ENCODE assay signal across 5 cellular contexts in the genomic region with DNA sequence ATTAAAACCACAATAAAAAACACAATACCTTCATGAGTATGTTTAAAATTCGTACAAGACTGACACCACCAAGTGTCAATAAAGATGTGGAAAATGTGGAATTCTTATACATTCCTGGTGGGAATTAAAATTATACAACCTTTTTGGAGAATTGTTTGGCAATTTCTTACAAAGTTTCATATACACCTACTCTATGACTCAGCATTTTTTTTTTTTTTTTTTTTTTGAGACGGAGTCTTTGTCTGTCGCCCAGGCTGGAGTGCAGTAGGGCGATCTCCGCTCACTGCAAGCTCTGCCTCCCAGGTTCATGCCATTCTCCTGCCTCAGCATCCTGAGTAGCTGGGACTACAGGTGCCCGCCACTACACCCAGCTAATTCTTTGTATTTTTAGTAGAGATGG.
DNase-seq lines count a peak whose midpoint lies in the region; ATAC-seq, FAIRE-seq and TF ChIP-seq lines count a peak whose summit lies in the region.
"Not testable (repeated sequence)": the region's sequence is repeated elsewhere in the genome, so short reads cannot be mapped to it uniquely, and the experiment has no call there.

No MANE protein-coding gene starts in this region.

- H3K27ac Mint-ChIP-seq in GM23338 (peak overlapping the region; percentile 89; the same call in 1 of the 2 replicates), osteocyte (ENCODE audit: unreplicated experiment) (peak overlapping the region; percentile 47)

- not testable (repeated sequence) for H3K14ac ChIP-seq in H1 (ENCODE audit: insufficient read length)

- H2BK15ac ChIP-seq in H1 (ENCODE audit: low read length) = not testable (repeated sequence)

- not testable (repeated sequence) for FAIRE-seq in A549 (lab: Jason Lieb, UNC); H1 (lab: Jason Lieb, UNC)

- not testable (repeated sequence) for H3K9me3 ChIP-seq in A549; PC-9 (ENCODE audit: insufficient read depth, low read depth); H1 (ENCODE audit: insufficient read depth in 2 of 2, low read depth in 1 of 2, low read length in 1 of 2)

- not testable (repeated sequence) for H2AFZ ChIP-seq in GM23338; H1 (ENCODE audit: low read length)
- 0 out of 2 replicates have a peak overlapping the region, but pooled peaks have one; percentile 4 for H2AFZ ChIP-seq in PC-9

- ATAC-seq in A549, GM23338: not testable (repeated sequence)

- H3K4me1 ChIP-seq in A549; GM23338 (ENCODE audit: insufficient read depth); PC-9 (replicated peaks; ENCODE audit: insufficient read depth); H1 (replicated peaks in 1 of 4; ENCODE audit: control insufficient read depth in 3 of 4, insufficient read depth in 4 of 4, low read length in 3 of 4): not testable (repeated sequence)

- not testable (repeated sequence) for H4K5ac ChIP-seq in H1 (ENCODE audit: insufficient read length, low read depth, low read length)

- not testable (repeated sequence) for H3K56ac ChIP-seq in H1 (replicated peaks; ENCODE audit: insufficient read length, low read depth, low read length)

- not testable (repeated sequence) for H3K27me3 Mint-ChIP-seq in GM23338 (ENCODE audit: insufficient read depth, low read depth, poor library complexity); osteocyte (ENCODE audit: unreplicated experiment)

- H4K20me1 ChIP-seq in GM23338 (replicated peaks; ENCODE audit: insufficient read depth); PC-9 (ENCODE audit: insufficient read depth); H1 (replicated peaks in 1 of 2; ENCODE audit: control insufficient read depth in 1 of 2, insufficient read depth in 2 of 2, low read length in 2 of 2): not testable (repeated sequence)

- H3K27me3 ChIP-seq in GM23338 (ENCODE audit: insufficient read depth); PC-9 (ENCODE audit: insufficient read depth, low read depth); H1 (replicated peaks in 1 of 4; ENCODE audit: control insufficient read depth in 3 of 4, extremely low read depth in 1 of 4, insufficient read depth in 3 of 4, low read length in 3 of 4): not testable (repeated sequence)

- not testable (repeated sequence) for H3K36me3 Mint-ChIP-seq in GM23338 (ENCODE audit: low read depth); osteocyte (ENCODE audit: unreplicated experiment)

- not testable (repeated sequence) for H4K91ac ChIP-seq in H1 (replicated peaks; ENCODE audit: insufficient read length, low read length)

- H3K79me1 ChIP-seq in H1 (ENCODE audit: low read depth, low read length) = not testable (repeated sequence)

- H3K9me2 ChIP-seq in GM23338 (ENCODE audit: insufficient read depth); PC-9 (ENCODE audit: insufficient read depth): not testable (repeated sequence)

- not testable (repeated sequence) for H3K4me3 ChIP-seq in A549; GM23338; PC-9; H1 (ENCODE audit: extremely low read depth in 1 of 4, insufficient read depth in 2 of 4, low read depth in 3 of 4, low read length in 4 of 4)

- 81% methylated on average over 6 of the region's 6 CpGs for WGBS in A549 (ENCODE audit: missing lambda C conversion rate)
- 83% methylated on average over 6 of the region's 6 CpGs; no CpG with 5 or more reads in 1 of the 2 experiments for WGBS in H1 (ENCODE audit: extremely low coverage in 1 of 2, insufficient coverage in 1 of 2, insufficient read length in 1 of 2, insufficient replicate concordance in 2 of 2, low coverage in 1 of 2, low lambda C conversion rate in 2 of 2, missing lambda C conversion rate in 1 of 2), 2 experiments

- H3K18ac ChIP-seq in H1 (ENCODE audit: extremely low read depth, low read length) = not testable (repeated sequence)

- not testable (repeated sequence) for H3K23me2 ChIP-seq in H1 (ENCODE audit: low read depth, low read length)

- H2BK20ac ChIP-seq in H1 (ENCODE audit: low read length) = not testable (repeated sequence)

- BruUV-seq in PC-9 (replicated peaks; lab: Mats Ljungman, UMichigan) = not testable (repeated sequence)

- H3K36me3 ChIP-seq in GM23338 (ENCODE audit: insufficient read depth); PC-9 (ENCODE audit: low read depth); H1 (ENCODE audit: control insufficient read depth in 2 of 4, insufficient read depth in 4 of 4, low read length in 3 of 4): not testable (repeated sequence)

- DNase-seq in A549 (ENCODE audit: low read depth in 1 of 2, low spot score in 1 of 2); GM23338 (ENCODE audit: low spot score); PC-9; H1 (ENCODE audit: low read depth in 1 of 2, low spot score in 2 of 2); osteocyte (ENCODE audit: extremely low spot score, unreplicated experiment): not testable (repeated sequence)

- not testable (repeated sequence) for H2AK5ac ChIP-seq in H1 (ENCODE audit: low read depth, low read length)

- not testable (repeated sequence) for H4K8ac ChIP-seq in H1 (ENCODE audit: extremely low read depth, insufficient read depth, low read length)

- not testable (repeated sequence) for H3K4me3 Mint-ChIP-seq in GM23338; osteocyte (ENCODE audit: unreplicated experiment)

- TF ChIP-seq POLR2A in A549 (IDR thresholded peaks at IDR 0.05; ENCODE audit: low read length); H1 (IDR thresholded peaks at IDR 0.05; ENCODE audit: control extremely low read depth in 1 of 2, low read depth in 2 of 2, low read length in 2 of 2): not testable (repeated sequence)

- H3K4me2 ChIP-seq in A549; GM23338; PC-9; H1 (ENCODE audit: insufficient read depth in 1 of 2, low read depth in 2 of 2, low read length in 2 of 2): not testable (repeated sequence)

- not testable (repeated sequence) for H3K23ac ChIP-seq in H1 (ENCODE audit: insufficient read length)

- CTCF ChIA-PET in A549 (lab: Yijun Ruan, JAX); PC-9 (lab: Charles Lee); H1 (lab: Charles Lee; ENCODE audit: partially characterized antibody): not testable (repeated sequence)

- not testable (repeated sequence) for H3K79me2 ChIP-seq in GM23338 (replicated peaks; ENCODE audit: insufficient read depth); PC-9 (ENCODE audit: low read depth); H1 (ENCODE audit: control insufficient read depth in 1 of 2, insufficient read depth in 2 of 2, low read length in 2 of 2)

- not testable (repeated sequence) for H3K9ac ChIP-seq in H1 (replicated peaks in 1 of 4; ENCODE audit: extremely low read depth in 1 of 4, low read depth in 3 of 4, low read length in 3 of 4)

- intact Hi-C loops in PC-9 (cut with micrococcal nuclease; ENCODE audit: unreplicated experiment) = not testable (repeated sequence)

- POLR2A ChIA-PET in A549 (lab: Yijun Ruan, JAX); PC-9 (lab: Charles Lee; ENCODE audit: unreplicated experiment): not testable (repeated sequence)
- POLR2A ChIA-PET in H1 (lab: Charles Lee; ENCODE audit: partially characterized antibody) = interaction anchor here (0.6 kb wide), 1 partner anchor 197 kb away, joined by 4 read pairs; no protein-coding TSS in a partner anchor

- not testable (repeated sequence) for TF ChIP-seq EP300 in A549 (IDR thresholded peaks at IDR 0.05); H1 (IDR thresholded peaks at IDR 0.05; ENCODE audit: borderline replicate concordance in 1 of 2, low read depth in 2 of 2, low read length in 2 of 2)

- not testable (repeated sequence) for H3F3A ChIP-seq in GM23338 (replicated peaks; ENCODE audit: low read depth); PC-9 (ENCODE audit: insufficient read depth, low read depth)

- H3K9me3 Mint-ChIP-seq in GM23338; osteocyte (ENCODE audit: unreplicated experiment): not testable (repeated sequence)

- not testable (repeated sequence) for TF ChIP-seq RAD21 in A549 (conservative IDR thresholded peaks at IDR 0.05 in 1 of 2, IDR thresholded peaks at IDR 0.05 in 1 of 2); H1 (IDR thresholded peaks at IDR 0.05 in 1 of 2, conservative IDR thresholded peaks at IDR 0.05 in 1 of 2; ENCODE audit: low read depth in 2 of 2, low read length in 2 of 2)

- H2BK12ac ChIP-seq in H1 (ENCODE audit: low read depth, low read length) = not testable (repeated sequence)

- H3K4me1 Mint-ChIP-seq in GM23338 = not testable (repeated sequence)
- peaks cover 16% of the 10 kb centered on the region for H3K4me1 Mint-ChIP-seq in osteocyte (ENCODE audit: unreplicated experiment)

- not testable (repeated sequence) for H2BK5ac ChIP-seq in H1 (ENCODE audit: low read depth, low read length)

- not testable (repeated sequence) for TF ChIP-seq CTCF in A549 (IDR thresholded peaks at IDR 0.05); GM23338 (conservative IDR thresholded peaks at IDR 0.05; ENCODE audit: low read depth in 2 of 2); PC-9 (conservative IDR thresholded peaks at IDR 0.05); H1 (IDR thresholded peaks at IDR 0.05; ENCODE audit: control extremely low read depth in 1 of 3, insufficient read depth in 1 of 3, low read depth in 1 of 3, low read length in 3 of 3); osteocyte (IDR thresholded peaks at IDR 0.05)

- not testable (repeated sequence) for H3K4ac ChIP-seq in H1 (replicated peaks; ENCODE audit: insufficient read length, low read depth, low read length)

- not testable (repeated sequence) for H2BK120ac ChIP-seq in H1 (replicated peaks; ENCODE audit: low read depth, low read length)

- peak overlapping the region in 1 of 2 experiments; percentile 57; a peak in 2 of 6 replicates for H3K27ac ChIP-seq in A549
- H3K27ac ChIP-seq in GM23338 (ENCODE audit: low read depth); PC-9; H1 (ENCODE audit: low read depth, low read length): not testable (repeated sequence)

TF ChIP-seq in A549, 52 proteins besides CTCF, POLR2A, EP300 and RAD21 (continues in another document):
- TF ChIP-seq NFE2L2 (conservative IDR thresholded peaks at IDR 0.05; ENCODE audit: low read length) = peak; percentile 77

TF ChIP-seq in H1, 55 proteins besides CTCF, POLR2A, EP300 and RAD21 (continues in another document):
- TF ChIP-seq BACH1 (IDR thresholded peaks at IDR 0.05; ENCODE audit: low read length) = peak; percentile 81
